ENCODE assay signal across 19 cellular contexts in the genomic region with DNA sequence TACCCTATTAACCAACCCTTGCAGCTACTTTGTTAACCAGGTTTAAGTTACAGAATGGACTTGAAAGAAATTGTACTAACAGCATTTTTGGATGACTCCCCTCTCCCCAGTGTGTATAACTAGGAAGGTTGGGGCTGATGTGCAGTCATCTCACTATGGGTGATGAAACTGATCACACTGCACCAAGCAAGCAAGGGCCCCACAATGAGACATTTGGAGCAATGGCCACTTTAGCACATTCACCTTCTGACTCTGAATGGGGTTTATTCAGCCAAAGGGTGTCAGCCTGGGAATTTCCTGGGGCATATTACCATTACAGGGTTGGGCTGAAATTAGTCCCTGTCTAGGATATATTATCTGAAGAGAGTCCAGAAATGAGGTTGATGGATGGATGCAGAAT. TPM values are rescaled to one million over a fixed set of nuclear protein-coding genes. Genes with fewer than 3 reads are reported as not detected.
DNase-seq lines count a peak whose midpoint lies in the region; ATAC-seq and TF ChIP-seq lines count a peak whose summit lies in the region.
"Had no signal": no experiment of that assay in that cellular context is flagged by ENCODE, and none has a peak within 500 bp of the region (broad histone marks: within the 10 kb centered on the region; RNA-seq: fewer than 3 reads in every experiment).

No MANE protein-coding gene starts in this region.

- H3K4me1 ChIP-seq in naive thymus-derived CD4-positive, alpha-beta T cell (ENCODE audit: control insufficient read depth in 2 of 2, insufficient read depth in 2 of 2, low read length in 2 of 2) = peaks cover 63 to 80% of the 10 kb centered on the region in 2 donors
- H3K4me1 ChIP-seq: breast epithelium, upper lobe of right lung had no signal

- CTCF ChIA-PET in activated CD8-positive, alpha-beta memory T cell treated with anti-CD3 and anti-CD28 coated beads, Interleukin-2, amount 10 ng/mL, durations not matched to agents 7 days and 5 days (lab: Charles Lee) = interaction anchor here (0.7 to 0.8 kb wide), 2 partner anchors 17 to 29 kb away, joined by 3 read pairs; no protein-coding TSS in a partner anchor
- CTCF ChIA-PET in naive thymus-derived CD4-positive, alpha-beta T cell (lab: Charles Lee) = interaction anchor here (1.3 kb wide), 1 partner anchor 98 kb away, joined by 5 read pairs; no protein-coding TSS in a partner anchor

- no peak for TF ChIP-seq CTCF in type B pancreatic cell (conservative IDR thresholded peaks at IDR 0.05)

- no peaks in the 10 kb centered on the region for H3K27me3 Mint-ChIP-seq in activated CD8-positive, alpha-beta memory T cell treated with anti-CD3 and anti-CD28 coated beads, Interleukin-2, amount 10 ng/mL, durations not matched to agents 7 days and 5 days
- no peaks in the 10 kb centered on the region for H3K27me3 Mint-ChIP-seq in naive thymus-derived CD4-positive, alpha-beta T cell
- no peaks in the 10 kb centered on the region for H3K27me3 Mint-ChIP-seq in type B pancreatic cell

- H3K9me3 ChIP-seq in naive thymus-derived CD4-positive, alpha-beta T cell (ENCODE audit: control insufficient read depth in 2 of 3, low read length in 3 of 3) = no peaks in the 10 kb centered on the region
- H3K9me3 ChIP-seq: breast epithelium, stomach, upper lobe of right lung had no signal

- POLR2A ChIA-PET in naive thymus-derived CD4-positive, alpha-beta T cell (lab: Charles Lee) = interaction anchor here (1.0 to 14.8 kb wide), 6 partner anchors 10 to 104 kb away, joined by 3 to 200 read pairs (median 20); a partner anchor contains a TSS

- H3K27me3 ChIP-seq in naive thymus-derived CD4-positive, alpha-beta T cell (ENCODE audit: control insufficient read depth in 2 of 2, insufficient read depth in 2 of 2, low read length in 2 of 2) = no peaks in the 10 kb centered on the region
- H3K27me3 ChIP-seq: breast epithelium, stomach, upper lobe of right lung had no signal

- intact Hi-C loops in naive thymus-derived CD4-positive, alpha-beta T cell (cut with micrococcal nuclease) = no loop called here
- intact Hi-C loops in posterior vena cava (cut with DNase I) = no loop called here

- ATAC-seq in activated CD8-positive, alpha-beta memory T cell treated with anti-CD3 and anti-CD28 coated beads, Interleukin-2, amount 10 ng/mL, durations not matched to agents 7 days and 5 days = peak; percentile 48
- ATAC-seq in HG02610 (IDR thresholded peaks at IDR 0.05; ENCODE audit: unreplicated experiment) = peak; percentile 92
- ATAC-seq in naive thymus-derived CD4-positive, alpha-beta T cell = no peak
- no peak for ATAC-seq in GM18517 (IDR thresholded peaks at IDR 0.05; ENCODE audit: unreplicated experiment)
- ATAC-seq: upper lobe of right lung had no signal

- H3K27ac ChIP-seq in naive thymus-derived CD4-positive, alpha-beta T cell (ENCODE audit: low read depth, low read length) = peak overlapping the region; percentile 41
- H3K27ac ChIP-seq: breast epithelium, C4-2B, stomach, upper lobe of right lung had no signal

- H3K27ac Mint-ChIP-seq in activated CD8-positive, alpha-beta memory T cell treated with anti-CD3 and anti-CD28 coated beads, Interleukin-2, amount 10 ng/mL, durations not matched to agents 7 days and 5 days = peak overlapping the region; percentile 86
- peak overlapping the region; percentile 77 to 98 (median 89) for H3K27ac Mint-ChIP-seq in naive thymus-derived CD4-positive, alpha-beta T cell
- H3K27ac Mint-ChIP-seq in type B pancreatic cell = no peak overlapping the region

- no peak overlapping the region for H3K4me3 ChIP-seq in naive thymus-derived CD4-positive, alpha-beta T cell (ENCODE audit: low read length)
- H3K4me3 ChIP-seq: breast epithelium, stomach, upper lobe of right lung had no signal

- peaks cover 87% of the 10 kb centered on the region for H3K36me3 Mint-ChIP-seq in activated CD8-positive, alpha-beta memory T cell treated with anti-CD3 and anti-CD28 coated beads, Interleukin-2, amount 10 ng/mL, durations not matched to agents 7 days and 5 days
- peaks cover 34 to 87% (median 84%) of the 10 kb centered on the region in 5 donors for H3K36me3 Mint-ChIP-seq in naive thymus-derived CD4-positive, alpha-beta T cell
- H3K36me3 Mint-ChIP-seq in type B pancreatic cell = no peaks in the 10 kb centered on the region

- H3K4me3 Mint-ChIP-seq in activated CD8-positive, alpha-beta memory T cell treated with anti-CD3 and anti-CD28 coated beads, Interleukin-2, amount 10 ng/mL, durations not matched to agents 7 days and 5 days = peak overlapping the region; percentile 18
- peak overlapping the region in 9 of 10 donors; percentile 22 to 75 (median 53) for H3K4me3 Mint-ChIP-seq in naive thymus-derived CD4-positive, alpha-beta T cell
- H3K4me3 Mint-ChIP-seq in type B pancreatic cell = no peak overlapping the region

- peaks cover 81% of the 10 kb centered on the region for H3K4me1 Mint-ChIP-seq in activated CD8-positive, alpha-beta memory T cell treated with anti-CD3 and anti-CD28 coated beads, Interleukin-2, amount 10 ng/mL, durations not matched to agents 7 days and 5 days
- H3K4me1 Mint-ChIP-seq in naive thymus-derived CD4-positive, alpha-beta T cell = peaks cover 50 to 94% (median 87%) of the 10 kb centered on the region in 7 donors
- H3K4me1 Mint-ChIP-seq in type B pancreatic cell (ENCODE audit: unreplicated experiment) = no peaks in the 10 kb centered on the region

- H3K9me3 Mint-ChIP-seq in activated CD8-positive, alpha-beta memory T cell treated with anti-CD3 and anti-CD28 coated beads, Interleukin-2, amount 10 ng/mL, durations not matched to agents 7 days and 5 days (ENCODE audit: low read depth) = no peaks in the 10 kb centered on the region
- no peaks in the 10 kb centered on the region for H3K9me3 Mint-ChIP-seq in naive thymus-derived CD4-positive, alpha-beta T cell
- no peaks in the 10 kb centered on the region for H3K9me3 Mint-ChIP-seq in type B pancreatic cell

- peak; percentile 59 for DNase-seq in activated CD8-positive, alpha-beta memory T cell treated with anti-CD3 and anti-CD28 coated beads, Interleukin-2, amount 10 ng/mL, durations not matched to agents 7 days and 5 days
- no peak for DNase-seq in activated CD8-positive, alpha-beta memory T cell treated with anti-CD3 and anti-CD28 coated beads, Interleukin-2, amount 50 U/mL, for 48 hours
- peak; percentile 61 to 62 for DNase-seq in activated T-cell treated with anti-CD3 and anti-CD28 coated beads, Interleukin-2, amount 50 U/mL, for 48 hours
- DNase-seq in naive thymus-derived CD4-positive, alpha-beta T cell = no peak
- DNase-seq in posterior vena cava (ENCODE audit: low spot score) (no peak), type B pancreatic cell (ENCODE audit: extremely low spot score, unreplicated experiment) (no peak)
- DNase-seq: foreskin fibroblast, hypothalamus, kidney glomerular epithelial cell, mesendoderm, MM.1S, NCI-H1694, NCI-H446 treated with DMSO at 0.1 percent for 48 hours, stomach, upper lobe of right lung had no signal

- peaks cover 77 to 84% (median 83%) of the 10 kb centered on the region in 3 experiments for H3K36me3 ChIP-seq in naive thymus-derived CD4-positive, alpha-beta T cell (ENCODE audit: control insufficient read depth in 2 of 3, insufficient read depth in 3 of 3, low read length in 3 of 3)
- H3K36me3 ChIP-seq: breast epithelium, stomach, upper lobe of right lung had no signal

RNA-seq across cellular contexts. Expression of a gene that starts 18.7 kb away (rescaled TPM):
- 100 to 1,000 TPM; 382 to 438 TPM for total RNA-seq in activated CD8-positive, alpha-beta memory T cell treated with anti-CD3 and anti-CD28 coated beads, Interleukin-2, amount 10 ng/mL, durations not matched to agents 7 days and 5 days
- total RNA-seq in naive thymus-derived CD4-positive, alpha-beta T cell = 100 to 1,000 TPM; 386 to 449 (median 401) TPM
- 100 to 1,000 TPM; 522 to 755 TPM for polyA plus RNA-seq in naive thymus-derived CD4-positive, alpha-beta T cell
- 100 to 1,000 TPM in 1 of 2 donors, 10 to 100 TPM in 1; 96.6 to 109 TPM for total RNA-seq in posterior vena cava
- 59.4 and 61.4 TPM in 2 replicates for total RNA-seq in type B pancreatic cell (ENCODE audit: low replicate concordance)

Comparison
In these comparisons a context has a peak if more than half of its experiments do, and no peak if none do; other contexts are left out.
1. DNase-seq: peak in activated CD8-positive, alpha-beta memory T cell treated with anti-CD3 and anti-CD28 coated beads, Interleukin-2, amount 10 ng/mL, durations not matched to agents 7 days and 5 days (single experiment) and activated T-cell treated with anti-CD3 and anti-CD28 coated beads, Interleukin-2, amount 50 U/mL, for 48 hours (2 of 2); none in activated CD8-positive, alpha-beta memory T cell treated with anti-CD3 and anti-CD28 coated beads, Interleukin-2, amount 50 U/mL, for 48 hours (single experiment), naive thymus-derived CD4-positive, alpha-beta T cell (0 of 9), posterior vena cava (single experiment) and type B pancreatic cell (single experiment).
2. ATAC-seq: peak in activated CD8-positive, alpha-beta memory T cell treated with anti-CD3 and anti-CD28 coated beads, Interleukin-2, amount 10 ng/mL, durations not matched to agents 7 days and 5 days (single experiment) and HG02610 (single experiment); none in naive thymus-derived CD4-positive, alpha-beta T cell (single experiment) and GM18517 (single experiment).